35 cellular contexts compared by ENCODE assay signal in the genomic region with DNA sequence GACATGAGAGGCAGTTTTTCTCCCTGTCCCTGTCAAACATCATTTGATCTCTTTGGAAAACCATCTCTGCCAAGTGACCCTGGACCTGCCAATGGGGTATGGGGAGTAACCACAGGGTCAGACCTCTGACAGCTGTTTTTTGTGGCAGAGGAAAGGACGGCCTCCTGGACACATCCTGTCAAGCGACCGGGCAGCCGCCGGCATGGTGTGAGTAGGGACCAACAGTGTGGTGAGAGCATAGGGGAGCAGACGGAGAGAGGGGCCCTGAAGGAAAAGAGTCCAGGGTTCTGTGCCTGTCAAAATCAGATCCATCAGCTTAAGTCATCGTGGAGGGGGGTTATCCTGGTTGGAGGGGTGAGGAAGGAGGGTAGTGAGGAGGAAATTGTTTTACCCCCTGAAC. TPM values are rescaled to one million over a fixed set of nuclear protein-coding genes. Genes with fewer than 3 reads are reported as not detected.
"Had no signal": no experiment of that assay in that cellular context is flagged by ENCODE, and none has a peak within 500 bp of the region (broad histone marks: within the 10 kb centered on the region; RNA-seq: fewer than 3 reads in every experiment).

No MANE protein-coding gene starts in this region.

- H3K27ac ChIP-seq: ascending aorta, cardiac muscle cell, WERI-Rb-1 had no signal

- H3K4me1 ChIP-seq: ascending aorta had no signal

- H3K27me3 ChIP-seq: ascending aorta, cardiac muscle cell had no signal

- H3K9me3 ChIP-seq: ascending aorta had no signal

- H3K4me1 Mint-ChIP-seq: brain had no signal

- H3K27me3 Mint-ChIP-seq: activated B cell treated with CpG ODN at 0.5 μM for 24 hours; activated CD4-positive, alpha-beta memory T cell treated with anti-CD3 and anti-CD28 coated beads, Interleukin-2, amount 10 ng/mL, durations not matched to agents 7 days and 5 days; activated CD4-positive, alpha-beta T cell treated with anti-CD3 and anti-CD28 coated beads for 36 hours; activated CD4-positive, alpha-beta T cell treated with anti-CD3 and anti-CD28 coated beads, Interleukin-2, amount 10 ng/mL, durations not matched to agents 7 days and 5 days; activated CD8-positive, alpha-beta memory T cell treated with anti-CD3 and anti-CD28 coated beads, Interleukin-2, amount 10 ng/mL, durations not matched to agents 7 days and 5 days; activated naive CD4-positive, alpha-beta T cell treated with anti-CD3 and anti-CD28 coated beads, Interleukin-2, amount 10 ng/mL, durations not matched to agents 7 days and 5 days; activated naive CD4-positive, alpha-beta T cell treated with anti-CD3 and anti-CD28 coated beads, Interleukin-2, amount 50 U/mL, for 24 hours; activated naive CD8-positive, alpha-beta T cell; activated naive CD8-positive, alpha-beta T cell treated with anti-CD3 and anti-CD28 coated beads, Interleukin-2, amount 10 ng/mL, durations not matched to agents 7 days and 5 days; activated naive CD8-positive, alpha-beta T cell treated with anti-CD3 and anti-CD28 coated beads, Interleukin-2, amount 50 U/mL, for 24 hours; activated T-cell treated with anti-CD3 and anti-CD28 coated beads, Interleukin-2, amount 50 U/mL, for 24 hours; brain had no signal

- H3K27ac Mint-ChIP-seq: activated B cell treated with CpG ODN at 0.5 μM for 24 hours; activated CD4-positive, alpha-beta memory T cell treated with anti-CD3 and anti-CD28 coated beads, Interleukin-2, amount 10 ng/mL, durations not matched to agents 7 days and 5 days; activated CD4-positive, alpha-beta T cell treated with anti-CD3 and anti-CD28 coated beads for 36 hours; activated CD4-positive, alpha-beta T cell treated with anti-CD3 and anti-CD28 coated beads, Interleukin-2, amount 10 ng/mL, durations not matched to agents 7 days and 5 days; activated CD8-positive, alpha-beta memory T cell treated with anti-CD3 and anti-CD28 coated beads, Interleukin-2, amount 10 ng/mL, durations not matched to agents 7 days and 5 days; activated CD8-positive, alpha-beta T cell treated with anti-CD3 and anti-CD28 coated beads, Interleukin-2, amount 10 ng/mL, durations not matched to agents 7 days and 5 days; activated naive CD4-positive, alpha-beta T cell treated with anti-CD3 and anti-CD28 coated beads, Interleukin-2, amount 10 ng/mL, durations not matched to agents 7 days and 5 days; activated naive CD4-positive, alpha-beta T cell treated with anti-CD3 and anti-CD28 coated beads, Interleukin-2, amount 50 U/mL, for 24 hours; activated naive CD8-positive, alpha-beta T cell; activated naive CD8-positive, alpha-beta T cell treated with anti-CD3 and anti-CD28 coated beads, Interleukin-2, amount 10 ng/mL, durations not matched to agents 7 days and 5 days; activated naive CD8-positive, alpha-beta T cell treated with anti-CD3 and anti-CD28 coated beads, Interleukin-2, amount 50 U/mL, for 24 hours; activated T-cell treated with anti-CD3 and anti-CD28 coated beads, Interleukin-2, amount 50 U/mL, for 24 hours; activated T-helper 2 cell treated with anti-CD3 and anti-CD28 coated beads, Interferon-gamma antibody, Interleukin-2, Interleukin-4, amounts not matched to agents 10 μg/mL and 5 μg/mL and 100 μg/mL, durations not matched to agents 14 hours and 24 hours and 36 hours; brain; T-helper 1 cell treated with Interleukin-12 subunit alpha and Interleukin-12 subunit beta and Interleukin-4 antibody, amounts not matched to agents 30 μg/mL and 1 μg/mL, for 36 hours; T-helper 2 cell treated with Interferon-gamma antibody and Interleukin-4, amounts not matched to agents 5 μg/mL and 100 μg/mL, for 36 hours had no signal

- H3K4me3 Mint-ChIP-seq: activated B cell treated with CpG ODN at 0.5 μM for 24 hours; activated CD4-positive, alpha-beta memory T cell treated with anti-CD3 and anti-CD28 coated beads, Interleukin-2, amount 10 ng/mL, durations not matched to agents 7 days and 5 days; activated CD4-positive, alpha-beta T cell treated with anti-CD3 and anti-CD28 coated beads for 36 hours; activated CD4-positive, alpha-beta T cell treated with anti-CD3 and anti-CD28 coated beads, Interleukin-2, amount 10 ng/mL, durations not matched to agents 7 days and 5 days; activated CD8-positive, alpha-beta memory T cell treated with anti-CD3 and anti-CD28 coated beads, Interleukin-2, amount 10 ng/mL, durations not matched to agents 7 days and 5 days; activated CD8-positive, alpha-beta T cell treated with anti-CD3 and anti-CD28 coated beads, Interleukin-2, amount 10 ng/mL, durations not matched to agents 7 days and 5 days; activated naive CD4-positive, alpha-beta T cell treated with anti-CD3 and anti-CD28 coated beads, Interleukin-2, amount 10 ng/mL, durations not matched to agents 7 days and 5 days; activated naive CD4-positive, alpha-beta T cell treated with anti-CD3 and anti-CD28 coated beads, Interleukin-2, amount 50 U/mL, for 24 hours; activated naive CD8-positive, alpha-beta T cell; activated naive CD8-positive, alpha-beta T cell treated with anti-CD3 and anti-CD28 coated beads, Interleukin-2, amount 10 ng/mL, durations not matched to agents 7 days and 5 days; activated naive CD8-positive, alpha-beta T cell treated with anti-CD3 and anti-CD28 coated beads, Interleukin-2, amount 50 U/mL, for 24 hours; activated T-cell treated with anti-CD3 and anti-CD28 coated beads, Interleukin-2, amount 50 U/mL, for 24 hours; brain; T-helper 1 cell treated with Interleukin-12 subunit alpha and Interleukin-12 subunit beta and Interleukin-4 antibody, amounts not matched to agents 30 μg/mL and 1 μg/mL, for 36 hours; T-helper 2 cell treated with Interferon-gamma antibody and Interleukin-4, amounts not matched to agents 5 μg/mL and 100 μg/mL, for 36 hours had no signal

- ATAC-seq: activated CD4-positive, alpha-beta T cell treated with anti-CD3 and anti-CD28 coated beads for 36 hours; activated CD8-positive, alpha-beta memory T cell treated with anti-CD3 and anti-CD28 coated beads, Interleukin-2, amount 10 ng/mL, durations not matched to agents 7 days and 5 days; activated CD8-positive, alpha-beta T cell treated with anti-CD3 and anti-CD28 coated beads, Interleukin-2, amount 10 ng/mL, durations not matched to agents 7 days and 5 days; activated naive CD8-positive, alpha-beta T cell treated with anti-CD3 and anti-CD28 coated beads, Interleukin-2, amount 50 U/mL, for 24 hours had no signal

- H3K4me3 ChIP-seq: ascending aorta, cardiac muscle cell had no signal

- DNase-seq: activated B cell treated with CpG ODN at 0.5 μM for 24 hours; activated CD4-positive, alpha-beta memory T cell treated with anti-CD3 and anti-CD28 coated beads, Interleukin-2, amount 10 ng/mL, durations not matched to agents 7 days and 5 days; activated CD4-positive, alpha-beta T cell treated with anti-CD3 and anti-CD28 coated beads for 1 hour; activated CD4-positive, alpha-beta T cell treated with anti-CD3 and anti-CD28 coated beads for 36 hours; activated CD4-positive, alpha-beta T cell treated with anti-CD3 and anti-CD28 coated beads for 48 hours; activated CD4-positive, alpha-beta T cell treated with anti-CD3 and anti-CD28 coated beads, Interleukin-2, amount 10 ng/mL, durations not matched to agents 7 days and 5 days; activated CD4-positive, alpha-beta T cell treated with anti-CD3 and anti-CD28 coated beads, Interleukin-2, amount 50 U/mL, for 48 hours; activated CD8-positive, alpha-beta memory T cell treated with anti-CD3 and anti-CD28 coated beads for 24 hours; activated CD8-positive, alpha-beta memory T cell treated with anti-CD3 and anti-CD28 coated beads, Interleukin-2, amount 10 ng/mL, durations not matched to agents 7 days and 5 days; activated CD8-positive, alpha-beta memory T cell treated with anti-CD3 and anti-CD28 coated beads, Interleukin-2, amount 50 U/mL, for 48 hours; activated CD8-positive, alpha-beta T cell treated with anti-CD3 and anti-CD28 coated beads, Interleukin-2, amount 10 ng/mL, durations not matched to agents 7 days and 5 days; activated effector memory CD4-positive, alpha-beta T cell treated with Interleukin-2 at 50 U/mL for 16 hours; activated gamma-delta T cell; activated naive CD4-positive, alpha-beta T cell treated with anti-CD3 and anti-CD28 coated beads, Interleukin-2, amount 10 ng/mL, durations not matched to agents 7 days and 5 days; activated naive CD4-positive, alpha-beta T cell treated with Interleukin-2 at 50 U/mL for 16 hours; activated naive CD8-positive, alpha-beta T cell treated with anti-CD3 and anti-CD28 coated beads, Interleukin-2, amount 10 ng/mL, durations not matched to agents 7 days and 5 days; activated naive CD8-positive, alpha-beta T cell treated with anti-CD3 and anti-CD28 coated beads, Interleukin-2, amount 50 U/mL, for 24 hours; activated T-cell treated with anti-CD3 and anti-CD28 coated beads, Interleukin-2, amount 50 U/mL, for 24 hours; activated T-cell treated with anti-CD3 and anti-CD28 coated beads, Interleukin-2, amount 50 U/mL, for 48 hours; amygdala; anterior cingulate cortex; central memory CD4-positive, alpha-beta T cell; T-helper 1 cell; T-helper 2 cell; T-helper 9 cell; WERI-Rb-1 had no signal

- H3K9me3 Mint-ChIP-seq: activated B cell treated with CpG ODN at 0.5 μM for 24 hours; activated CD4-positive, alpha-beta memory T cell treated with anti-CD3 and anti-CD28 coated beads, Interleukin-2, amount 10 ng/mL, durations not matched to agents 7 days and 5 days; activated CD4-positive, alpha-beta T cell treated with anti-CD3 and anti-CD28 coated beads, Interleukin-2, amount 10 ng/mL, durations not matched to agents 7 days and 5 days; activated naive CD4-positive, alpha-beta T cell treated with anti-CD3 and anti-CD28 coated beads, Interleukin-2, amount 10 ng/mL, durations not matched to agents 7 days and 5 days; activated naive CD4-positive, alpha-beta T cell treated with anti-CD3 and anti-CD28 coated beads, Interleukin-2, amount 50 U/mL, for 24 hours; activated naive CD8-positive, alpha-beta T cell treated with anti-CD3 and anti-CD28 coated beads, Interleukin-2, amount 10 ng/mL, durations not matched to agents 7 days and 5 days; activated naive CD8-positive, alpha-beta T cell treated with anti-CD3 and anti-CD28 coated beads, Interleukin-2, amount 50 U/mL, for 24 hours; activated T-cell treated with anti-CD3 and anti-CD28 coated beads, Interleukin-2, amount 50 U/mL, for 24 hours; activated T-helper 2 cell treated with anti-CD3 and anti-CD28 coated beads, Interferon-gamma antibody, Interleukin-2, Interleukin-4, amounts not matched to agents 10 μg/mL and 5 μg/mL and 100 μg/mL, durations not matched to agents 14 hours and 24 hours and 36 hours; brain; T-helper 1 cell treated with Interleukin-12 subunit alpha and Interleukin-12 subunit beta and Interleukin-4 antibody, amounts not matched to agents 30 μg/mL and 1 μg/mL, for 36 hours; T-helper 2 cell treated with Interferon-gamma antibody and Interleukin-4, amounts not matched to agents 5 μg/mL and 100 μg/mL, for 36 hours had no signal

RNA-seq across cellular contexts. Expression of a gene that starts 10.2 kb away (rescaled TPM):
- total RNA-seq: activated B cell treated with CpG ODN at 0.5 μM for 24 hours; activated CD4-positive, alpha-beta memory T cell treated with anti-CD3 and anti-CD28 coated beads, Interleukin-2, amount 10 ng/mL, durations not matched to agents 7 days and 5 days; activated CD4-positive, alpha-beta T cell treated with anti-CD3 and anti-CD28 coated beads for 36 hours; activated CD4-positive, alpha-beta T cell treated with anti-CD3 and anti-CD28 coated beads, Interleukin-2, amount 10 ng/mL, durations not matched to agents 7 days and 5 days; activated CD8-positive, alpha-beta memory T cell treated with anti-CD3 and anti-CD28 coated beads, Interleukin-2, amount 10 ng/mL, durations not matched to agents 7 days and 5 days; activated CD8-positive, alpha-beta T cell treated with anti-CD3 and anti-CD28 coated beads, Interleukin-2, amount 10 ng/mL, durations not matched to agents 7 days and 5 days; activated naive CD8-positive, alpha-beta T cell treated with anti-CD3 and anti-CD28 coated beads, Interleukin-2, amount 10 ng/mL, durations not matched to agents 7 days and 5 days; activated T-helper 2 cell treated with anti-CD3 and anti-CD28 coated beads, Interferon-gamma antibody, Interleukin-2, Interleukin-4, amounts not matched to agents 10 μg/mL and 5 μg/mL and 100 μg/mL, durations not matched to agents 14 hours and 24 hours and 36 hours; ascending aorta; bronchial epithelial cell; cardiac muscle cell had no signal

RNA-seq across cellular contexts. Expression of a gene that starts 10.6 kb away (rescaled TPM):
- total RNA-seq: ascending aorta had no signal

RNA-seq across cellular contexts. Expression of a gene that starts 25.3 kb away (rescaled TPM):
- total RNA-seq: activated B cell treated with CpG ODN at 0.5 μM for 24 hours; activated CD4-positive, alpha-beta memory T cell treated with anti-CD3 and anti-CD28 coated beads, Interleukin-2, amount 10 ng/mL, durations not matched to agents 7 days and 5 days; activated CD4-positive, alpha-beta T cell treated with anti-CD3 and anti-CD28 coated beads for 36 hours; activated CD4-positive, alpha-beta T cell treated with anti-CD3 and anti-CD28 coated beads, Interleukin-2, amount 10 ng/mL, durations not matched to agents 7 days and 5 days; activated CD8-positive, alpha-beta memory T cell treated with anti-CD3 and anti-CD28 coated beads, Interleukin-2, amount 10 ng/mL, durations not matched to agents 7 days and 5 days; activated CD8-positive, alpha-beta T cell treated with anti-CD3 and anti-CD28 coated beads, Interleukin-2, amount 10 ng/mL, durations not matched to agents 7 days and 5 days; activated naive CD8-positive, alpha-beta T cell treated with anti-CD3 and anti-CD28 coated beads, Interleukin-2, amount 10 ng/mL, durations not matched to agents 7 days and 5 days; activated T-helper 2 cell treated with anti-CD3 and anti-CD28 coated beads, Interferon-gamma antibody, Interleukin-2, Interleukin-4, amounts not matched to agents 10 μg/mL and 5 μg/mL and 100 μg/mL, durations not matched to agents 14 hours and 24 hours and 36 hours; ascending aorta; bronchial epithelial cell had no signal
